Comparison of ENCODE assay signal across 24 cellular contexts in genomic region chr2:188813315-188813714, GRCh38.
DNase-seq lines count a peak whose midpoint lies in the region; TF ChIP-seq lines count a peak whose summit lies in the region.
"Had no signal": no experiment of that assay in that cellular context is flagged by ENCODE, and none has a peak within 500 bp of the region (broad histone marks: within the 10 kb centered on the region; RNA-seq: fewer than 3 reads in every experiment).

No MANE protein-coding gene starts in this region.

- DNase-seq in AG08395 (ENCODE audit: low spot score), result peak; percentile 15
- peak; percentile 19 for DNase-seq in M059J (ENCODE audit: low read depth)
- DNase-seq in cardiac fibroblast (ENCODE audit: low read depth in 2 of 2), result peak; percentile 31 to 76
- DNase-seq in hepatocyte (ENCODE audit: low spot score), result no peak
- no peak for DNase-seq in stimulated activated CD4-positive, alpha-beta T cell treated with anti-CD3 and anti-CD28 coated beads, Interleukin-15, amount 100 ng/mL, for 24 hours
- DNase-seq in T-helper 1 cell, result no peak
- DNase-seq in activated naive CD4-positive, alpha-beta T cell treated with Interleukin-2 at 50 U/mL for 16 hours, result no peak
- DNase-seq in DMS53 (lab: John Stamatoyannopoulos, UW), result no peak
- DNase-seq: activated CD4-positive, alpha-beta memory T cell treated with anti-CD3 and anti-CD28 coated beads for 36 hours; activated naive CD4-positive, alpha-beta T cell; dermis blood vessel endothelial cell; head of caudate nucleus; islet precursor cell; MV-4-11; naive B cell; NCI-H1694 treated with DMSO at 0.1 percent for 48 hours; NCI-H82; PC-9; SJCRH30; T-helper 2 cell; uterus; WERI-Rb-1 had no signal

- H3K36me3 ChIP-seq in hepatocyte (replicated peaks; ENCODE audit: insufficient read depth, low read depth), result no peaks in the 10 kb centered on the region
- H3K36me3 ChIP-seq: SJCRH30, uterus, WERI-Rb-1 had no signal

- no peaks in the 10 kb centered on the region for H3K9me2 ChIP-seq in hepatocyte (replicated peaks; ENCODE audit: insufficient read depth)

- no peaks in the 10 kb centered on the region for H3K27me3 ChIP-seq in hepatocyte
- H3K27me3 ChIP-seq: SJCRH30, uterus had no signal

- H3K4me3 ChIP-seq in cardiac fibroblast (replicated peaks in 1 of 2; ENCODE audit: low read depth in 2 of 2, low read length in 2 of 2) (no peak overlapping the region), hepatocyte (no peak overlapping the region)
- H3K4me3 ChIP-seq: PC-9, SJCRH30, skin epidermis, uterus had no signal

- 94% methylated on average over 3 of the region's 3 CpGs for WGBS in hepatocyte (ENCODE audit: low lambda C conversion rate, missing lambda C conversion rate)

- no peaks in the 10 kb centered on the region for H4K20me1 ChIP-seq in hepatocyte (ENCODE audit: insufficient read depth, poor library complexity, severe bottlenecking)

- H3K27ac ChIP-seq in hepatocyte, result peak overlapping the region; percentile 84
- H3K27ac ChIP-seq: parathyroid adenoma, PC-9, SJCRH30, WERI-Rb-1 had no signal

- TF ChIP-seq CTCF in cardiac fibroblast (IDR thresholded peaks at IDR 0.05; ENCODE audit: low read depth, low read length) (no peak), hepatocyte (IDR thresholded peaks at IDR 0.05; ENCODE audit: poor library complexity) (no peak)

- H3K4me1 ChIP-seq in hepatocyte (ENCODE audit: insufficient read depth), result no peaks in the 10 kb centered on the region
- H3K4me1 ChIP-seq: parathyroid adenoma, uterus had no signal

- H3K4me2 ChIP-seq in hepatocyte, result no peak overlapping the region
- H3K4me2 ChIP-seq: PC-9 had no signal

- H2AFZ ChIP-seq in hepatocyte, result no peak overlapping the region
- H2AFZ ChIP-seq: parathyroid adenoma, PC-9 had no signal

- no peaks in the 10 kb centered on the region for H3K79me2 ChIP-seq in hepatocyte
- H3K79me2 ChIP-seq: parathyroid adenoma had no signal

- no peaks in the 10 kb centered on the region for H3K9me3 ChIP-seq in hepatocyte (ENCODE audit: low read depth)
- H3K9me3 ChIP-seq: SJCRH30, uterus had no signal

Comparison
In these comparisons a context has a peak if more than half of its experiments do, and no peak if none do; other contexts are left out.
1. DNase-seq: peak in AG08395 (single experiment), M059J (single experiment) and cardiac fibroblast (2 of 2); none in hepatocyte (single experiment), stimulated activated CD4-positive, alpha-beta T cell treated with anti-CD3 and anti-CD28 coated beads, Interleukin-15, amount 100 ng/mL, for 24 hours (single experiment), T-helper 1 cell (0 of 5), activated naive CD4-positive, alpha-beta T cell treated with Interleukin-2 at 50 U/mL for 16 hours (single experiment) and DMS53 (single experiment).